ENCODE assay signal across 11 cellular contexts in the genomic region with DNA sequence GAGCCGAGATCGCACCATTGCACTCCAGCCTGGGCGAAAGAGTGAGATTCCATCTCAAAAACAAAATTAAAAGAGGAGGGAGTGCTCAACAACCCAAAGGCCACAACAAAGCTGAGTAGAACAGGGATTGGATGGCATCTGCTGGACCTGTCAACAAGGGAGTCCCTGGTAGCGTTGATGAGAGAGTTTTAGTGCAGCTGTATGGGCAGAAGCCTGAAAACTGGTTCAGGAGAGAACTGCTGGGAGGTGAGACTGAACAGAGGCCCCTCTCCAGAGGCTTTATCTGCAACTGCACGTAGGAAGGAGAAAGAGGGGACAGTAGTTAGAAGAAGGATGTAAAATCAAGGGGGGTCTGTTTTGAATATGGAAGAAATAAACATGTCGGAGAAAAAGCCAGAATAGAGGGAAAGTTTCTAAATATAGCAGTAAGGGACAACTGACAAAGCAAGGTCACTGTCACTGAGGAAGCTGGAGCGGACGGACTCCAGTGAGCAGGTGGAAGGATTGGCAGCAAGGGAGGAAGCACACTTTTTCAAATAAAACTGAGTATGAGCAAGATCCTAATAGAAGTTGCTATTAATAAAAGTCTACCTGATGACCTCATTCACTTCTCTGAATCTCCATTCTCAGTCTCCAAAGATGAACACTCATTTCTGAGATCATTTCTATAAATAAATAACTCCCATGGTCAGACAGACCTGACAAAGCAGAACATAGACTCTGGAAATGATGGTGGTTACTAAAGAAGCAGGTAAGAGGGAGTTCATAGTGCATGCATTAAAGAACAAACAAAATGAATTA. TPM values are rescaled to one million over a fixed set of nuclear protein-coding genes. Genes with fewer than 3 reads are reported as not detected.
DNase-seq lines count a peak whose midpoint lies in the region; ATAC-seq, FAIRE-seq and TF ChIP-seq lines count a peak whose summit lies in the region.
"Had no signal": no experiment of that assay in that cellular context is flagged by ENCODE, and none has a peak within 500 bp of the region (broad histone marks: within the 10 kb centered on the region; RNA-seq: fewer than 3 reads in every experiment).

No MANE protein-coding gene starts in this region.

- H3K27ac ChIP-seq in mesendoderm (ENCODE audit: low read depth, low read length), result no peak overlapping the region
- H3K27ac ChIP-seq: suprapubic skin had no signal

- H3K4me1 Mint-ChIP-seq in activated naive CD4-positive, alpha-beta T cell treated with anti-CD3 and anti-CD28 coated beads for 36 hours (ENCODE audit: low read depth), result no peaks in the 10 kb centered on the region
- no peaks in the 10 kb centered on the region for H3K4me1 Mint-ChIP-seq in activated T-helper 17 cell treated with anti-CD3 and anti-CD28 coated beads, Interleukin-2, amount 50 U/mL, for 72 hours
- H3K4me1 Mint-ChIP-seq in type B pancreatic cell (ENCODE audit: unreplicated experiment), result peaks cover 10% of the 10 kb centered on the region

- H2BK15ac ChIP-seq in mesendoderm (replicated peaks; ENCODE audit: low read depth), result no peak overlapping the region

- no peaks in the 10 kb centered on the region for H3K27me3 ChIP-seq in mesendoderm (ENCODE audit: insufficient read depth, low read length, poor library complexity)
- H3K27me3 ChIP-seq: suprapubic skin had no signal

- H3K4me3 Mint-ChIP-seq in activated naive CD4-positive, alpha-beta T cell treated with anti-CD3 and anti-CD28 coated beads for 36 hours, result no peak overlapping the region
- no peak overlapping the region for H3K4me3 Mint-ChIP-seq in activated T-helper 17 cell treated with anti-CD3 and anti-CD28 coated beads, Interleukin-2, amount 50 U/mL, for 72 hours
- no peak overlapping the region for H3K4me3 Mint-ChIP-seq in type B pancreatic cell

- no peaks in the 10 kb centered on the region for H3K9me3 Mint-ChIP-seq in activated naive CD4-positive, alpha-beta T cell treated with anti-CD3 and anti-CD28 coated beads, Interleukin-2, amount 50 U/mL, for 72 hours
- H3K9me3 Mint-ChIP-seq in activated naive CD4-positive, alpha-beta T cell treated with anti-CD3 and anti-CD28 coated beads for 36 hours, result no peaks in the 10 kb centered on the region
- no peaks in the 10 kb centered on the region for H3K9me3 Mint-ChIP-seq in activated T-helper 17 cell treated with anti-CD3 and anti-CD28 coated beads, Interleukin-2, amount 50 U/mL, for 72 hours
- H3K9me3 Mint-ChIP-seq in type B pancreatic cell, result peaks cover 4% of the 10 kb centered on the region

- no peaks in the 10 kb centered on the region for H3K79me2 ChIP-seq in mesendoderm (ENCODE audit: control insufficient read depth, insufficient read depth, low read length)

- H3K79me1 ChIP-seq in mesendoderm (ENCODE audit: low read length), result no peaks in the 10 kb centered on the region

- H3K18ac ChIP-seq in mesendoderm (ENCODE audit: low read length), result no peak overlapping the region

- no peaks in the 10 kb centered on the region for H3K36me3 ChIP-seq in mesendoderm (ENCODE audit: control insufficient read depth, insufficient read depth, low read length)

- intact Hi-C loops in activated naive CD4-positive, alpha-beta T cell treated with anti-CD3 and anti-CD28 coated beads for 36 hours (cut with micrococcal nuclease), result no loop called here

- CTCF ChIA-PET in activated naive CD4-positive, alpha-beta T cell treated with anti-CD3 and anti-CD28 coated beads for 36 hours (lab: Charles Lee), result no interaction called here

- H4K5ac ChIP-seq in mesendoderm (ENCODE audit: low read length), result no peak overlapping the region

- H3K27ac Mint-ChIP-seq in activated naive CD4-positive, alpha-beta T cell treated with anti-CD3 and anti-CD28 coated beads, Interleukin-2, amount 50 U/mL, for 72 hours, result peak overlapping the region; percentile 3 to 4
- H3K27ac Mint-ChIP-seq in activated naive CD4-positive, alpha-beta T cell treated with anti-CD3 and anti-CD28 coated beads for 36 hours, result no peak overlapping the region
- peak overlapping the region; percentile 8 for H3K27ac Mint-ChIP-seq in activated T-helper 17 cell treated with anti-CD3 and anti-CD28 coated beads, Interleukin-2, amount 50 U/mL, for 72 hours
- no peak overlapping the region for H3K27ac Mint-ChIP-seq in type B pancreatic cell

- H2BK5ac ChIP-seq in mesendoderm (ENCODE audit: low read length), result no peak overlapping the region

- no peak overlapping the region for H3K56ac ChIP-seq in mesendoderm (ENCODE audit: low read length)

- no peaks in the 10 kb centered on the region for H3K4me1 ChIP-seq in mesendoderm (ENCODE audit: control insufficient read depth, low read depth, low read length)
- H3K4me1 ChIP-seq: suprapubic skin had no signal

- no CpG with 5 or more reads among the region's 8 CpGs for WGBS in mesendoderm (ENCODE audit: extremely low coverage, insufficient coverage, low lambda C conversion rate)

- TF ChIP-seq CTCF in type B pancreatic cell (conservative IDR thresholded peaks at IDR 0.05), result no peak

- no peak overlapping the region for H4K8ac ChIP-seq in mesendoderm (ENCODE audit: low read depth, low read length)

- H3K4ac ChIP-seq in mesendoderm (ENCODE audit: low read depth, low read length), result no peak overlapping the region

- FAIRE-seq in islet of Langerhans (lab: Jason Lieb, UNC), result peak; percentile 99
- FAIRE-seq: H1 had no signal

- no peak overlapping the region for H3K4me3 ChIP-seq in mesendoderm (ENCODE audit: low read length)
- H3K4me3 ChIP-seq: suprapubic skin had no signal

- H3K4me2 ChIP-seq in mesendoderm (ENCODE audit: low read length), result no peak overlapping the region

- H2BK120ac ChIP-seq in mesendoderm (ENCODE audit: low read depth, low read length), result no peak overlapping the region

- H3K36me3 Mint-ChIP-seq in activated naive CD4-positive, alpha-beta T cell treated with anti-CD3 and anti-CD28 coated beads, Interleukin-2, amount 50 U/mL, for 72 hours, result no peaks in the 10 kb centered on the region
- H3K36me3 Mint-ChIP-seq in activated naive CD4-positive, alpha-beta T cell treated with anti-CD3 and anti-CD28 coated beads for 36 hours (ENCODE audit: low read depth), result peaks cover 6% of the 10 kb centered on the region
- peaks cover 20% of the 10 kb centered on the region for H3K36me3 Mint-ChIP-seq in activated T-helper 17 cell treated with anti-CD3 and anti-CD28 coated beads, Interleukin-2, amount 50 U/mL, for 72 hours (ENCODE audit: low read depth)
- peaks cover 10% of the 10 kb centered on the region for H3K36me3 Mint-ChIP-seq in type B pancreatic cell

- H2AK5ac ChIP-seq in mesendoderm (ENCODE audit: low read length), result no peak overlapping the region

- no peaks in the 10 kb centered on the region for H3K27me3 Mint-ChIP-seq in activated naive CD4-positive, alpha-beta T cell treated with anti-CD3 and anti-CD28 coated beads for 36 hours (ENCODE audit: low read depth)
- H3K27me3 Mint-ChIP-seq in activated T-helper 17 cell treated with anti-CD3 and anti-CD28 coated beads, Interleukin-2, amount 50 U/mL, for 72 hours, result no peaks in the 10 kb centered on the region
- H3K27me3 Mint-ChIP-seq in type B pancreatic cell, result no peaks in the 10 kb centered on the region

- no peak for ATAC-seq in activated naive CD4-positive, alpha-beta T cell treated with anti-CD3 and anti-CD28 coated beads, Interleukin-2, amount 50 U/mL, for 72 hours
- no peak for ATAC-seq in activated T-helper 17 cell treated with anti-CD3 and anti-CD28 coated beads, Interleukin-2, amount 50 U/mL, for 72 hours (replicated peaks)
- no peak for ATAC-seq in HG02938 (IDR thresholded peaks at IDR 0.05; ENCODE audit: unreplicated experiment)

- no peak overlapping the region for H3K23ac ChIP-seq in mesendoderm (ENCODE audit: low read length)

- no peak overlapping the region for H3K9ac ChIP-seq in mesendoderm (ENCODE audit: low read length)

- no peak for DNase-seq in activated naive CD4-positive, alpha-beta T cell treated with anti-CD3 and anti-CD28 coated beads, Interleukin-2, amount 50 U/mL, for 72 hours (ENCODE audit: low spot score in 2 of 2)
- no peak for DNase-seq in activated naive CD4-positive, alpha-beta T cell treated with anti-CD3 and anti-CD28 coated beads for 36 hours
- DNase-seq in type B pancreatic cell (ENCODE audit: extremely low spot score, unreplicated experiment), result peak; percentile 18
- DNase-seq in NCI-H1436 treated with DMSO at 0.1 percent for 48 hours (lab: John Stamatoyannopoulos, UW), result no peak
- DNase-seq in mesendoderm, result no peak
- DNase-seq: KG1 had no signal

RNA-seq across cellular contexts. Expression of a gene that starts 11.8 kb away (rescaled TPM):
- 10 to 100 TPM; 49.7 to 66.8 TPM for total RNA-seq in activated naive CD4-positive, alpha-beta T cell treated with anti-CD3 and anti-CD28 coated beads, Interleukin-2, amount 50 U/mL, for 72 hours
- 10 to 100 TPM; 43.3 to 48.5 TPM for total RNA-seq in activated naive CD4-positive, alpha-beta T cell treated with anti-CD3 and anti-CD28 coated beads for 36 hours
- total RNA-seq in activated T-helper 17 cell treated with anti-CD3 and anti-CD28 coated beads, Interleukin-2, amount 50 U/mL, for 72 hours, result 10 to 100 TPM; 53.8 to 55.7 TPM
- 32.9 and 34.4 TPM in 2 replicates for total RNA-seq in type B pancreatic cell (ENCODE audit: low replicate concordance)
- 36.5 TPM for polyA plus RNA-seq in mesendoderm (2013, experiment 1 of 2)
- 38.3 TPM for polyA plus RNA-seq in mesendoderm (2013, experiment 2 of 2)

Comparison
In these comparisons a context has a peak if more than half of its experiments do, and no peak if none do; other contexts are left out.
1. H3K27ac Mint-ChIP-seq: peak in activated naive CD4-positive, alpha-beta T cell treated with anti-CD3 and anti-CD28 coated beads, Interleukin-2, amount 50 U/mL, for 72 hours (2 of 2) and activated T-helper 17 cell treated with anti-CD3 and anti-CD28 coated beads, Interleukin-2, amount 50 U/mL, for 72 hours (single experiment); none in activated naive CD4-positive, alpha-beta T cell treated with anti-CD3 and anti-CD28 coated beads for 36 hours (single experiment) and type B pancreatic cell (single experiment).